8 cellular contexts compared by ENCODE assay signal in genomic region chr1:212034516-212035122, GRCh38. TPM values are rescaled to one million over a fixed set of nuclear protein-coding genes. Genes with fewer than 3 reads are reported as not detected.
DNase-seq lines count a peak whose midpoint lies in the region; ATAC-seq, FAIRE-seq and TF ChIP-seq lines count a peak whose summit lies in the region.

No MANE protein-coding gene starts in this region.

- TF ChIP-seq RAD21 in Ishikawa (IDR thresholded peaks at IDR 0.05; ENCODE audit: low read depth) = peak; percentile 64

- intact Hi-C loops in A673 (cut with micrococcal nuclease; ENCODE audit: unreplicated experiment) = loop anchor here (10.0 kb wide), 1 partner anchor 360 kb away; the partner anchor contains the start of gene NEK2

- peaks cover 32% of the 10 kb centered on the region for H3K4me1 ChIP-seq in A673 (ENCODE audit: insufficient read depth, low read length, poor library complexity, severe bottlenecking)
- H3K4me1 ChIP-seq in muscle layer of colon (ENCODE audit: insufficient read depth, low read length) = no peaks in the 10 kb centered on the region

- TF ChIP-seq CTCF in A673 (conservative IDR thresholded peaks at IDR 0.05; ENCODE audit: low read depth, low read length) (no peak), coronary artery (IDR thresholded peaks at IDR 0.05) (no peak), D721Med (IDR thresholded peaks at IDR 0.05; ENCODE audit: insufficient read depth, missing control alignments) (no peak)

- H3K9me3 ChIP-seq in A673 (ENCODE audit: low read depth, low read length, poor library complexity, severe bottlenecking) = no peaks in the 10 kb centered on the region
- H3K9me3 ChIP-seq in muscle layer of colon (ENCODE audit: low read length) = no peaks in the 10 kb centered on the region

- POLR2A ChIA-PET in A673 (lab: Charles Lee; ENCODE audit: low non-redundant PET) = no interaction called here

- H3K36me3 ChIP-seq in A673 (ENCODE audit: insufficient read depth, low read length, poor library complexity, severe bottlenecking) (peaks cover 12% of the 10 kb centered on the region), muscle layer of colon (ENCODE audit: insufficient read depth, low read length) (no peaks in the 10 kb centered on the region)

- H3K4me3 ChIP-seq in A673 (ENCODE audit: low read depth, low read length, poor library complexity, severe bottlenecking) = peak overlapping the region; percentile 75
- H3K4me3 ChIP-seq in coronary artery = peak overlapping the region; percentile 79
- peak overlapping the region; percentile 47 to 76 for H3K4me3 ChIP-seq in muscle layer of colon (ENCODE audit: low read depth in 1 of 2, low read length in 2 of 2)

- peak overlapping the region; percentile 25 for H3K9ac ChIP-seq in muscle layer of colon (ENCODE audit: low read length)

- H3K27ac ChIP-seq in A673 (ENCODE audit: low read depth, low read length, poor library complexity, severe bottlenecking) = peak overlapping the region; percentile 91
- H3K27ac ChIP-seq in coronary artery = peak overlapping the region; percentile 72 to 91
- H3K27ac ChIP-seq in muscle layer of colon (ENCODE audit: low read depth, low read length) = peak overlapping the region; percentile 90

- CTCF ChIA-PET in A673 (lab: Charles Lee) = interaction anchor here (2.7 kb wide), 1 partner anchor 354 kb away, joined by 12 read pairs; no protein-coding TSS in a partner anchor

- no peaks in the 10 kb centered on the region for H3K27me3 ChIP-seq in A673 (replicated peaks; ENCODE audit: insufficient read depth, low read depth, low read length, poor library complexity)
- H3K27me3 ChIP-seq in muscle layer of colon (ENCODE audit: control insufficient read depth in 1 of 2, insufficient read depth in 2 of 2, low read length in 2 of 2) = no peaks in the 10 kb centered on the region

- DNase-seq in A673 (ENCODE audit: low spot score) (no peak), coronary artery (ENCODE audit: low spot score) (peak; percentile 68), D721Med (ENCODE audit: insufficient read length, low spot score) (no peak), SW480 (ENCODE audit: low spot score) (no peak), erythroblast (lab: John Stamatoyannopoulos, UW) (no peak)

- FAIRE-seq in D721Med (lab: Jason Lieb, UNC) = no peak

- no peak for TF ChIP-seq POLR2A in erythroblast (IDR thresholded peaks at IDR 0.05; ENCODE audit: low read length)

- no peak for TF ChIP-seq EP300 in Ishikawa (IDR thresholded peaks at IDR 0.05; ENCODE audit: borderline replicate concordance)

- ATAC-seq in GM19438 (IDR thresholded peaks at IDR 0.05; ENCODE audit: low read depth, unreplicated experiment) = peak; percentile 2

- no TSS peak for BruUV-seq in A673 (replicated peaks; lab: Mats Ljungman, UMichigan)

TF ChIP-seq in Ishikawa, 13 proteins besides CTCF, POLR2A, EP300 and RAD21:
- TF ChIP-seq REST (IDR thresholded peaks at IDR 0.05; ENCODE audit: low read depth) (no peak), TCF12 (IDR thresholded peaks at IDR 0.05; ENCODE audit: low read depth) (0 out of 2 replicates have a peak, but pooled peaks have one; percentile 3), CEBPB (IDR thresholded peaks at IDR 0.05) (peak; percentile 42; the same call in 1 of the 2 replicates)

RNA-seq across cellular contexts. Expression of gene INTS7, which starts 0.7 kb away (rescaled TPM):
- 41.5 and 45.0 TPM in 2 replicates for total RNA-seq in A673 (2021)

RNA-seq across cellular contexts. Expression of gene DTL, which starts 0.9 kb away (rescaled TPM):
- total RNA-seq in A673 (2021) = 78.4 and 84.3 TPM in 2 replicates
